30 cellular contexts compared by ENCODE assay signal in genomic region chr21:42111470-42111743, GRCh38. TPM values are rescaled to one million over a fixed set of nuclear protein-coding genes. Genes with fewer than 3 reads are reported as not detected.
"Had no signal": no experiment of that assay in that cellular context is flagged by ENCODE, and none has a peak within 500 bp of the region (broad histone marks: within the 10 kb centered on the region; RNA-seq: fewer than 3 reads in every experiment).

No MANE protein-coding gene starts in this region.

- H3K36me3 ChIP-seq: esophagus muscularis mucosa, gastroesophageal sphincter, heart left ventricle, left lung, lower lobe of right lung had no signal

- H2AFZ ChIP-seq: hepatocyte had no signal

- H3K4me3 Mint-ChIP-seq: immature natural killer cell, mesothelial cell of epicardium, naive B cell had no signal

- H3K36me3 Mint-ChIP-seq: immature natural killer cell, mesothelial cell of epicardium, naive B cell had no signal

- DNase-seq: dermis blood vessel endothelial cell; dorsolateral prefrontal cortex; effector CD4-positive, alpha-beta T cell; effector memory CD4-positive, alpha-beta T cell; foreskin keratinocyte; hypothalamus; immature natural killer cell; islet precursor cell; left cardiac atrium; left ventricle myocardium superior; lower lobe of right lung; mesenchymal stem cell; naive B cell had no signal

- H3K9me3 ChIP-seq: esophagus muscularis mucosa, gastroesophageal sphincter, heart left ventricle, left lung, lower lobe of right lung, mucosa of descending colon had no signal

- H3K4me2 ChIP-seq: hepatocyte had no signal

- ATAC-seq: foreskin keratinocyte, gastroesophageal sphincter, heart left ventricle, left cardiac atrium, left lung, left ventricle myocardium superior, lower lobe of right lung, mucosa of descending colon had no signal

- H3K27me3 ChIP-seq: dorsolateral prefrontal cortex, foreskin keratinocyte, hepatocyte, left lung had no signal

- H3K9me3 Mint-ChIP-seq: immature natural killer cell, mesothelial cell of epicardium, naive B cell had no signal

- H3K4me3 ChIP-seq: coronary artery, dorsolateral prefrontal cortex, esophagus muscularis mucosa, gastroesophageal sphincter, heart left ventricle, hepatocyte, left lung, lower lobe of right lung, mucosa of descending colon had no signal

- H3K27ac ChIP-seq: coronary artery, esophagus muscularis mucosa, foreskin keratinocyte, gastroesophageal sphincter, heart left ventricle, hepatocyte, left lung, lower lobe of right lung had no signal

- H3K27ac Mint-ChIP-seq: immature natural killer cell, mesothelial cell of epicardium had no signal

RNA-seq across cellular contexts. Expression of gene UMODL1, which starts 40.3 kb away (rescaled TPM):
- total RNA-seq: dermis blood vessel endothelial cell, endothelial cell of umbilical vein, epithelial cell of proximal tubule, fibroblast of lung, fibroblast of villous mesenchyme, foreskin keratinocyte, frontal cortex, gastroesophageal sphincter, kidney epithelial cell, left cardiac atrium, left ventricle myocardium superior, lung microvascular endothelial cell, mesenteric fat pad, mesothelial cell of epicardium, myocyte had no signal
- polyA plus RNA-seq: endothelial cell of umbilical vein, fibroblast of lung, foreskin keratinocyte, heart left ventricle, immature natural killer cell had no signal
